ENCODE assay signal across 24 cellular contexts in genomic region chr14:50610465-50610864, GRCh38. TPM values are rescaled to one million over a fixed set of nuclear protein-coding genes. Genes with fewer than 3 reads are reported as not detected.
DNase-seq lines count a peak whose midpoint lies in the region; ATAC-seq, FAIRE-seq and TF ChIP-seq lines count a peak whose summit lies in the region.
"Had no signal": no experiment of that assay in that cellular context is flagged by ENCODE, and none has a peak within 500 bp of the region (broad histone marks: within the 10 kb centered on the region; RNA-seq: fewer than 3 reads in every experiment).

No MANE protein-coding gene starts in this region.

- in situ Hi-C loops in HepG2 (cut with HindIII; ENCODE audit: extremely low pct_ligation_motif_present, low pct_unique_long_range_greater_than_20kb) (loop anchor here (10.0 kb wide), 1 partner anchor 164 kb away; no protein-coding TSS in a partner anchor), K562 (cut with MboI) (no loop called here)

- TF ChIP-seq POLR2A in HepG2 (IDR thresholded peaks at IDR 0.05; ENCODE audit: insufficient read depth in 1 of 2, low read depth in 2 of 2, low read length in 2 of 2) (no peak), right lobe of liver (IDR thresholded peaks at IDR 0.05) (no peak), K562 (conservative IDR thresholded peaks at IDR 0.05) (no peak)

- DNase-seq in HepG2 (ENCODE audit: low spot score): no peak
- DNase-seq in right lobe of liver: no peak
- DNase-seq in K562 (ENCODE audit: extremely low read depth in 1 of 4, low spot score in 3 of 4): no peak
- DNase-seq in NCI-H345 treated with DMSO at 0.1 percent for 48 hours (lab: John Stamatoyannopoulos, UW; ENCODE audit: unreplicated experiment): no peak
- no peak for DNase-seq in activated CD4-positive, alpha-beta T cell treated with anti-CD3 and anti-CD28 coated beads for 36 hours
- DNase-seq: ACHN; BE2C; CD4-positive, alpha-beta memory T cell; CD4-positive, CD25-positive, alpha-beta regulatory T cell; CD8-positive, alpha-beta memory T cell; COR-L47; DMS 273 treated with DMSO at 0.1 percent for 48 hours; DMS153; DMS53; DMS79; DND-41; EL; GDM1 had no signal

- no peaks in the 10 kb centered on the region for H3K9me3 Mint-ChIP-seq in activated CD4-positive, alpha-beta T cell treated with anti-CD3 and anti-CD28 coated beads for 36 hours (ENCODE audit: low read depth)
- H3K9me3 Mint-ChIP-seq: CD14-positive monocyte; CD4-positive, alpha-beta memory T cell; CD4-positive, CD25-positive, alpha-beta regulatory T cell; CD8-positive, alpha-beta memory T cell had no signal

- H3K27ac Mint-ChIP-seq in activated CD4-positive, alpha-beta T cell treated with anti-CD3 and anti-CD28 coated beads for 36 hours: no peak overlapping the region
- H3K27ac Mint-ChIP-seq: CD14-positive monocyte; CD4-positive, alpha-beta memory T cell; CD4-positive, CD25-positive, alpha-beta regulatory T cell; CD8-positive, alpha-beta memory T cell had no signal

- no peak for TF ChIP-seq EP300 in HepG2 (IDR thresholded peaks at IDR 0.05; ENCODE audit: low read depth in 2 of 2, low read length in 2 of 2)
- TF ChIP-seq EP300 in HepG2 (CRISPR knock-in tag; IDR thresholded peaks at IDR 0.05; ENCODE audit: borderline replicate concordance): no peak
- no peak for TF ChIP-seq EP300 in K562 (IDR thresholded peaks at IDR 0.05; ENCODE audit: low read length)

- no peak overlapping the region for H3K4me3 Mint-ChIP-seq in activated CD4-positive, alpha-beta T cell treated with anti-CD3 and anti-CD28 coated beads for 36 hours
- H3K4me3 Mint-ChIP-seq: CD14-positive monocyte; CD4-positive, alpha-beta memory T cell; CD4-positive, CD25-positive, alpha-beta regulatory T cell; CD8-positive, alpha-beta memory T cell had no signal

- H3K9me1 ChIP-seq in K562 (ENCODE audit: control insufficient read depth, insufficient read depth, low read length): no peaks in the 10 kb centered on the region

- peaks cover 4% of the 10 kb centered on the region for H3K4me1 Mint-ChIP-seq in activated CD4-positive, alpha-beta T cell treated with anti-CD3 and anti-CD28 coated beads for 36 hours
- H3K4me1 Mint-ChIP-seq: CD14-positive monocyte; CD4-positive, alpha-beta memory T cell; CD4-positive, CD25-positive, alpha-beta regulatory T cell; CD8-positive, alpha-beta memory T cell had no signal

- H4K20me1 ChIP-seq in HepG2 (ENCODE audit: insufficient read depth, low read length): no peaks in the 10 kb centered on the region
- H4K20me1 ChIP-seq in K562 (replicated peaks; ENCODE audit: control insufficient read depth, insufficient read depth, low read length): no peaks in the 10 kb centered on the region
- H4K20me1 ChIP-seq: BLaER1 had no signal

- no peaks in the 10 kb centered on the region for H3K36me3 Mint-ChIP-seq in activated CD4-positive, alpha-beta T cell treated with anti-CD3 and anti-CD28 coated beads for 36 hours (ENCODE audit: low read depth)
- H3K36me3 Mint-ChIP-seq: CD14-positive monocyte; CD4-positive, alpha-beta memory T cell; CD8-positive, alpha-beta memory T cell had no signal

- intact Hi-C loops in HepG2 (cut with micrococcal nuclease; ENCODE audit: unreplicated experiment) (loop anchor here (10.0 kb wide), 1 partner anchor 334 kb away; the partner anchor contains the start of gene PYGL), right lobe of liver (cut with DNase I) (no loop called here), K562 (cut with micrococcal nuclease) (no loop called here)
- intact Hi-C loops in activated CD4-positive, alpha-beta T cell treated with anti-CD3 and anti-CD28 coated beads for 36 hours (cut with DNase I, micrococcal nuclease): no loop called here

- WGBS in HepG2 (ENCODE audit: low lambda C conversion rate): 5% methylated on average over 1 of the region's 1 CpG
- 67% methylated on average over 1 of the region's 1 CpG for WGBS in right lobe of liver (ENCODE audit: insufficient coverage, low coverage, low lambda C conversion rate, missing lambda C conversion rate)
- WGBS in K562 (ENCODE audit: insufficient coverage, low coverage, missing lambda C conversion rate): 0% methylated on average over 1 of the region's 1 CpG

- TF ChIP-seq CTCF in HepG2 (CRISPR knock-in tag; IDR thresholded peaks at IDR 0.05): no peak
- no peak for TF ChIP-seq CTCF in right lobe of liver (IDR thresholded peaks at IDR 0.05)
- TF ChIP-seq CTCF in K562 (IDR thresholded peaks at IDR 0.05 in 2 of 3, conservative IDR thresholded peaks at IDR 0.05 in 1 of 3; ENCODE audit: insufficient read depth in 2 of 3, low read depth in 1 of 3, low read length in 3 of 3): no peak

- peaks cover 14% of the 10 kb centered on the region for H3K4me1 ChIP-seq in HepG2 (ENCODE audit: insufficient read depth, low read length)
- no peaks in the 10 kb centered on the region for H3K4me1 ChIP-seq in right lobe of liver
- no peaks in the 10 kb centered on the region for H3K4me1 ChIP-seq in K562 (replicated peaks in 1 of 2; ENCODE audit: control insufficient read depth in 2 of 2, insufficient read depth in 2 of 2, low read length in 2 of 2)
- H3K4me1 ChIP-seq: BE2C, BLaER1 had no signal

- H3K27me3 ChIP-seq in HepG2 (ENCODE audit: control insufficient read depth in 1 of 2, insufficient read depth in 2 of 2, low read length in 2 of 2): no peaks in the 10 kb centered on the region
- H3K27me3 ChIP-seq in right lobe of liver: no peaks in the 10 kb centered on the region
- peaks cover 0 to 3% of the 10 kb centered on the region in 2 experiments; a peak in 3 of 5 replicates for H3K27me3 ChIP-seq in K562 (ENCODE audit: control insufficient read depth in 2 of 2, insufficient read depth in 2 of 2, low read length in 2 of 2)
- H3K27me3 ChIP-seq: BE2C, BLaER1 had no signal

- ATAC-seq in HepG2 (no peak), right lobe of liver (no peak), K562 (no peak)
- ATAC-seq in activated CD4-positive, alpha-beta T cell treated with anti-CD3 and anti-CD28 coated beads for 36 hours: no peak
- ATAC-seq: GM12878 had no signal

- H2AFZ ChIP-seq in HepG2 (ENCODE audit: low read length): no peak overlapping the region
- H2AFZ ChIP-seq in K562 (ENCODE audit: low read depth, low read length): no peak overlapping the region

- no peak overlapping the region for H3K9ac ChIP-seq in HepG2 (ENCODE audit: insufficient read depth, low read depth, low read length)
- no peak overlapping the region for H3K9ac ChIP-seq in K562 (ENCODE audit: insufficient read depth in 1 of 2, low read depth in 2 of 2, low read length in 2 of 2)
- H3K9ac ChIP-seq: BLaER1 had no signal

- H3K4me2 ChIP-seq in HepG2 (ENCODE audit: low read depth, low read length) (no peak overlapping the region), K562 (ENCODE audit: insufficient read depth, low read length) (no peak overlapping the region)
- H3K4me2 ChIP-seq: BLaER1 had no signal

- CTCF ChIA-PET in HepG2 (lab: Yijun Ruan, JAX; ENCODE audit: low intra/inter-chr PET ratio, low total read pairs) (no interaction called here), K562 (lab: Yijun Ruan, JAX; ENCODE audit: low intra/inter-chr PET ratio) (interaction anchor here (0.6 kb wide), 1 partner anchor 81 kb away, joined by 3 read pairs; no protein-coding TSS in a partner anchor)
- CTCF ChIA-PET in activated CD4-positive, alpha-beta T cell treated with anti-CD3 and anti-CD28 coated beads for 36 hours (lab: Charles Lee): no interaction called here

- H3K4me3 ChIP-seq in HepG2 (replicated peaks in 1 of 3; ENCODE audit: insufficient read depth in 1 of 3, low read depth in 2 of 3, low read length in 3 of 3): no peak overlapping the region
- no peak overlapping the region for H3K4me3 ChIP-seq in right lobe of liver
- H3K4me3 ChIP-seq in K562: no peak overlapping the region
- H3K4me3 ChIP-seq: BLaER1, GM12878 had no signal

- BruUV-seq in HepG2 (replicated peaks; lab: Mats Ljungman, UMichigan) (no TSS peak), K562 (replicated peaks; lab: Mats Ljungman, UMichigan) (no TSS peak)

- POLR2A ChIA-PET in HepG2 (lab: Yijun Ruan, JAX): no interaction called here
- POLR2A ChIA-PET in K562 (lab: Yijun Ruan, JAX): interaction anchor here (0.6 to 1.1 kb wide), 2 partner anchors 9 to 33 kb away, joined by 3 read pairs; no protein-coding TSS in a partner anchor
- POLR2A ChIA-PET in activated CD4-positive, alpha-beta T cell treated with anti-CD3 and anti-CD28 coated beads for 36 hours (lab: Charles Lee): no interaction called here

- H3K9me3 ChIP-seq in HepG2 (ENCODE audit: low read length) (no peaks in the 10 kb centered on the region), right lobe of liver (no peaks in the 10 kb centered on the region), K562 (replicated peaks; ENCODE audit: control insufficient read depth, insufficient read depth, low read depth, low read length) (no peaks in the 10 kb centered on the region)
- H3K9me3 ChIP-seq: BE2C, BLaER1 had no signal

- H3K27ac ChIP-seq in HepG2 (ENCODE audit: extremely low read length, insufficient read depth, low read length) (no peak overlapping the region), right lobe of liver (no peak overlapping the region), K562 (ENCODE audit: extremely low read depth, low read depth, low read length) (no peak overlapping the region)
- H3K27ac ChIP-seq: 22Rv1, BLaER1 had no signal

- H3K36me3 ChIP-seq in HepG2 (replicated peaks in 1 of 2; ENCODE audit: control insufficient read depth in 1 of 2, insufficient read depth in 2 of 2, low read length in 2 of 2): no peaks in the 10 kb centered on the region
- no peaks in the 10 kb centered on the region for H3K36me3 ChIP-seq in right lobe of liver
- H3K36me3 ChIP-seq in K562 (ENCODE audit: control insufficient read depth, insufficient read depth, low read length): no peaks in the 10 kb centered on the region
- H3K36me3 ChIP-seq: BE2C, BLaER1 had no signal

- FAIRE-seq in HepG2 (lab: Jason Lieb, UNC): no peak
- FAIRE-seq in K562 (lab: Jason Lieb, UNC): no peak
- FAIRE-seq: GM12878, GM12892, GM18507 had no signal

- H3K79me2 ChIP-seq in HepG2 (ENCODE audit: insufficient read depth, low read length): no peaks in the 10 kb centered on the region
- H3K79me2 ChIP-seq in K562 (ENCODE audit: control insufficient read depth, insufficient read depth, low read length): no peaks in the 10 kb centered on the region

- TF ChIP-seq RAD21 in HepG2 (CRISPR knock-in tag; IDR thresholded peaks at IDR 0.05): no peak
- TF ChIP-seq RAD21 in K562 (CRISPR knock-in tag; conservative IDR thresholded peaks at IDR 0.05 in 1 of 2, IDR thresholded peaks at IDR 0.05 in 1 of 2): no peak

- no peaks in the 10 kb centered on the region for H3K27me3 Mint-ChIP-seq in activated CD4-positive, alpha-beta T cell treated with anti-CD3 and anti-CD28 coated beads for 36 hours

RNA-seq across cellular contexts. Expression of gene ATL1, which starts 50.5 kb away (rescaled TPM):
- 0.45 and 0.60 TPM in 2 replicates for total RNA-seq in HepG2 (2016; rRNA removed; fragmentation: Illumina TruSeq; extraction: Trizol)
- 0.18 and 0.61 TPM in 2 replicates for total RNA-seq in HepG2 (2016; cell fraction: cytosol; rRNA removed; fragmentation: Illumina TruSeq; extraction: Trizol; ENCODE audit: low read depth)
- total RNA-seq in HepG2 (2016; cell fraction: insoluble cytoplasmic fraction; rRNA removed; fragmentation: Illumina TruSeq; extraction: Trizol): 0.54 and 0.85 TPM in 2 replicates
- 0.31 and 0.46 TPM in 2 replicates for total RNA-seq in HepG2 (2016; cell fraction: membrane; rRNA removed; fragmentation: Illumina TruSeq; extraction: Trizol)
- total RNA-seq in HepG2 (2016; cell fraction: nucleus; rRNA removed; fragmentation: Illumina TruSeq; extraction: Trizol): 0.75 and 0.85 TPM in 2 replicates
- 0.65 and 0.71 TPM in 2 replicates for polyA plus RNA-seq in HepG2 (2011; rRNA removed)
- polyA plus RNA-seq in HepG2 (2011; cell fraction: cytosol; rRNA removed): 0.43 and 1.1 TPM in 2 replicates
- 0.31 and 0.35 TPM in 2 replicates for polyA plus RNA-seq in HepG2 (2011; cell fraction: nucleus; rRNA removed)
- polyA plus RNA-seq in HepG2 (2012): 0.79 and 1.1 TPM in 2 replicates
- 0.08 TPM in 1 of 2 replicates, not detected in the other for polyA plus RNA-seq in HepG2 (2016; cell fraction: cytosol; fragmentation: Illumina TruSeq; extraction: Trizol; ENCODE audit: low read depth)
- 0.56 and 0.61 TPM in 2 replicates for polyA plus RNA-seq in HepG2 (2016; cell fraction: insoluble cytoplasmic fraction; fragmentation: Illumina TruSeq; extraction: Trizol; ENCODE audit: low read depth)
- 0.14 and 0.19 TPM in 2 replicates for polyA plus RNA-seq in HepG2 (2016; cell fraction: membrane; fragmentation: Illumina TruSeq; extraction: Trizol; ENCODE audit: low read depth)
- 0.72 and 0.83 TPM in 2 replicates for polyA plus RNA-seq in HepG2 (2016; cell fraction: nucleus; fragmentation: Illumina TruSeq; extraction: Trizol; ENCODE audit: insufficient read depth, low read depth)
- polyA minus RNA-seq in HepG2 (2011; rRNA and poly(A)+ RNA removed; ENCODE audit: low replicate concordance): 0.33 and 3.5 TPM in 2 replicates
- polyA minus RNA-seq in HepG2 (2011; cell fraction: cytosol; rRNA and poly(A)+ RNA removed): 1.2 and 1.4 TPM in 2 replicates
- polyA minus RNA-seq in HepG2 (2011; cell fraction: nucleus; rRNA and poly(A)+ RNA removed): 1.4 and 1.9 TPM in 2 replicates
- total RNA-seq in right lobe of liver: under 1 TPM in 5 of 6 experiments, not detected in 1; 0.18 to 0.47 (median 0.27) TPM
- total RNA-seq in K562 (2011; cell fraction: chromatin; rRNA removed; ENCODE audit: low replicate concordance): not detected in 2 replicates
- not detected in 2 replicates for total RNA-seq in K562 (2011; cell fraction: nucleolus; rRNA removed)
- not detected in 2 replicates for total RNA-seq in K562 (2011; cell fraction: nucleoplasm; rRNA removed)
- not detected in 2 replicates for total RNA-seq in K562 (2014; rRNA removed)
- 0.07 TPM in 1 of 2 replicates, not detected in the other for total RNA-seq in K562 (2014; rRNA removed; fragmentation: Illumina TruSeq; extraction: Trizol)
- not detected in 2 replicates for total RNA-seq in K562 (2015; rRNA removed; fragmentation: Illumina TruSeq; extraction: Trizol)
- total RNA-seq in K562 (2021): 0.16 TPM in 1 of 2 replicates, not detected in the other
- 0.15 TPM in 1 of 2 replicates, not detected in the other for polyA plus RNA-seq in K562 (2011; rRNA removed)
- polyA plus RNA-seq in K562 (2011; cell fraction: cytosol; rRNA removed): not detected in 2 replicates
- not detected in 2 replicates for polyA plus RNA-seq in K562 (2011; cell fraction: nucleus; rRNA removed)
- polyA plus RNA-seq in K562 (2012): 0.33 and 0.35 TPM in 2 replicates
- polyA plus RNA-seq in K562 (2014; fragmentation: Illumina TruSeq; extraction: Trizol): 0.04 TPM in 1 of 2 replicates, not detected in the other
- polyA plus RNA-seq in K562 (2014; fragmentation: Nextera tagmentation; extraction: Ambion mirVana): under 1 TPM; 0.07 to 0.15 TPM
- polyA plus RNA-seq in K562 (2014; rRNA removed): not detected in 2 replicates
- 0.45 TPM in 1 of 2 replicates, not detected in the other for polyA minus RNA-seq in K562 (2011; rRNA and poly(A)+ RNA removed)
- polyA minus RNA-seq in K562 (2011; cell fraction: cytosol; rRNA and poly(A)+ RNA removed): not detected in 2 replicates
- polyA minus RNA-seq in K562 (2011; cell fraction: nucleus; rRNA and poly(A)+ RNA removed): not detected in 2 replicates
- total RNA-seq in activated CD4-positive, alpha-beta T cell treated with anti-CD3 and anti-CD28 coated beads for 36 hours: under 1 TPM; 0.82 to 0.91 TPM

RNA-seq across cellular contexts. Expression of gene SAV1, which starts 57.6 kb away (rescaled TPM):
- total RNA-seq in HepG2 (2016; rRNA removed; fragmentation: Illumina TruSeq; extraction: Trizol) (8.1 and 8.2 TPM in 2 replicates), right lobe of liver (10 to 100 TPM in 3 of 6 experiments, 1 to 10 TPM in 3; 7.8 to 13.8 (median 10.0) TPM), K562 (2014; rRNA removed) (14.8 and 17.6 TPM in 2 replicates), K562 (2014; rRNA removed; fragmentation: Illumina TruSeq; extraction: Trizol) (17.5 and 20.7 TPM in 2 replicates), K562 (2015; rRNA removed; fragmentation: Illumina TruSeq; extraction: Trizol) (11.5 and 13.4 TPM in 2 replicates), K562 (2021) (16.4 and 17.6 TPM in 2 replicates)
- total RNA-seq in HepG2 (2016; cell fraction: cytosol; rRNA removed; fragmentation: Illumina TruSeq; extraction: Trizol; ENCODE audit: low read depth): 5.7 and 6.1 TPM in 2 replicates
- total RNA-seq in HepG2 (2016; cell fraction: insoluble cytoplasmic fraction; rRNA removed; fragmentation: Illumina TruSeq; extraction: Trizol): 8.2 and 10.4 TPM in 2 replicates
- 14.1 and 14.6 TPM in 2 replicates for total RNA-seq in HepG2 (2016; cell fraction: membrane; rRNA removed; fragmentation: Illumina TruSeq; extraction: Trizol)
- total RNA-seq in HepG2 (2016; cell fraction: nucleus; rRNA removed; fragmentation: Illumina TruSeq; extraction: Trizol): 8.7 and 12.4 TPM in 2 replicates
- polyA plus RNA-seq in HepG2 (2011; rRNA removed) (6.2 and 7.3 TPM in 2 replicates), K562 (2011; rRNA removed) (9.6 and 16.1 TPM in 2 replicates), K562 (2014; fragmentation: Illumina TruSeq; extraction: Trizol) (13.9 and 18.1 TPM in 2 replicates), K562 (2014; fragmentation: Nextera tagmentation; extraction: Ambion mirVana) (1 to 10 TPM; 6.5 to 6.9 TPM), K562 (2014; rRNA removed) (13.2 and 15.3 TPM in 2 replicates)
- 3.8 and 5.5 TPM in 2 replicates for polyA plus RNA-seq in HepG2 (2011; cell fraction: cytosol; rRNA removed)
- 1.7 and 3.1 TPM in 2 replicates for polyA plus RNA-seq in HepG2 (2011; cell fraction: nucleus; rRNA removed)
- 8.6 and 11.5 TPM in 2 replicates for polyA plus RNA-seq in HepG2 (2012)
- 6.8 and 7.8 TPM in 2 replicates for polyA plus RNA-seq in HepG2 (2016; cell fraction: cytosol; fragmentation: Illumina TruSeq; extraction: Trizol; ENCODE audit: low read depth)
- 12.2 and 17.2 TPM in 2 replicates for polyA plus RNA-seq in HepG2 (2016; cell fraction: insoluble cytoplasmic fraction; fragmentation: Illumina TruSeq; extraction: Trizol; ENCODE audit: low read depth)
- polyA plus RNA-seq in HepG2 (2016; cell fraction: membrane; fragmentation: Illumina TruSeq; extraction: Trizol; ENCODE audit: low read depth): 17.1 and 18.9 TPM in 2 replicates
- 9.8 and 9.9 TPM in 2 replicates for polyA plus RNA-seq in HepG2 (2016; cell fraction: nucleus; fragmentation: Illumina TruSeq; extraction: Trizol; ENCODE audit: insufficient read depth, low read depth)
- polyA minus RNA-seq in HepG2 (2011; rRNA and poly(A)+ RNA removed; ENCODE audit: low replicate concordance): 2.9 and 12.9 TPM in 2 replicates
- polyA minus RNA-seq in HepG2 (2011; cell fraction: cytosol; rRNA and poly(A)+ RNA removed): 5.4 and 6.7 TPM in 2 replicates
- polyA minus RNA-seq in HepG2 (2011; cell fraction: nucleus; rRNA and poly(A)+ RNA removed): 16.2 and 17.7 TPM in 2 replicates
- 9.0 and 30.9 TPM in 2 replicates for total RNA-seq in K562 (2011; cell fraction: chromatin; rRNA removed; ENCODE audit: low replicate concordance)
- total RNA-seq in K562 (2011; cell fraction: nucleolus; rRNA removed): 4.5 and 7.2 TPM in 2 replicates
- 16.2 and 30.2 TPM in 2 replicates for total RNA-seq in K562 (2011; cell fraction: nucleoplasm; rRNA removed)
- 3.7 and 6.0 TPM in 2 replicates for polyA plus RNA-seq in K562 (2011; cell fraction: cytosol; rRNA removed)
- polyA plus RNA-seq in K562 (2011; cell fraction: nucleus; rRNA removed): 2.5 and 3.7 TPM in 2 replicates
- polyA plus RNA-seq in K562 (2012): 13.8 and 16.4 TPM in 2 replicates
- 13.4 and 13.8 TPM in 2 replicates for polyA minus RNA-seq in K562 (2011; rRNA and poly(A)+ RNA removed)
- 7.0 and 7.7 TPM in 2 replicates for polyA minus RNA-seq in K562 (2011; cell fraction: cytosol; rRNA and poly(A)+ RNA removed)
- polyA minus RNA-seq in K562 (2011; cell fraction: nucleus; rRNA and poly(A)+ RNA removed): 4.7 and 10.2 TPM in 2 replicates
- 10 to 100 TPM; 13.6 TPM for total RNA-seq in activated CD4-positive, alpha-beta T cell treated with anti-CD3 and anti-CD28 coated beads for 36 hours

Comparison
In these comparisons a context has a peak if more than half of its experiments do, and no peak if none do; other contexts are left out.
1. Of the 241 proteins assayed by ChIP-seq in both HepG2 and K562: peak only in HepG2: MAFF; only in K562: none; in both: none; in neither: 239; mixed calls (peak in some experiments, not most) for 1.